12 cellular contexts compared by ENCODE assay signal in genomic region chr13:101624981-101625380, GRCh38.
A peak's percentile ranks its signal among the peaks of the same experiment; 100 is the strongest.
DNase-seq lines count a peak whose midpoint lies in the region; ATAC-seq and TF ChIP-seq lines count a peak whose summit lies in the region.
"Had no signal": no experiment of that assay in that cellular context is flagged by ENCODE, and none has a peak within 500 bp of the region (broad histone marks: within the 10 kb centered on the region; RNA-seq: fewer than 3 reads in every experiment).

No MANE protein-coding gene starts in this region.

- TF ChIP-seq EP300 in upper lobe of left lung (IDR thresholded peaks at IDR 0.05) = no peak

- WGBS in upper lobe of left lung, 2 donors = 63 to 64% methylated on average over 3 of the region's 3 CpGs

- TF ChIP-seq CTCF in OCI-LY7 (conservative IDR thresholded peaks at IDR 0.05; ENCODE audit: low read length) = no peak
- no peak for TF ChIP-seq CTCF in upper lobe of left lung (IDR thresholded peaks at IDR 0.05)

- no peak overlapping the region for H3K4me2 ChIP-seq in OCI-LY7 (ENCODE audit: low read length)

- peak; percentile 25 for ATAC-seq in GM21717 (IDR thresholded peaks at IDR 0.05; ENCODE audit: unreplicated experiment)
- ATAC-seq in natural killer cell treated with Interleukin-12 subunit alpha and Interleukin-12 subunit beta and Interleukin-15 and Interleukin-18, amount 100 ng/mL, for 72 hours = peak in 1 of 2 donors; percentile 77
- no peak for ATAC-seq in upper lobe of left lung (ENCODE audit: low FRiP score in 2 of 2)
- no peak for ATAC-seq in HG03460 (IDR thresholded peaks at IDR 0.05; ENCODE audit: unreplicated experiment)
- ATAC-seq: HepG2 had no signal

- H3K27ac ChIP-seq in OCI-LY7 (ENCODE audit: low read depth, low read length, poor library complexity, severe bottlenecking) = no peak overlapping the region
- H3K27ac ChIP-seq in upper lobe of left lung = peak overlapping the region in 1 of 4 donors; percentile 36

- POLR2A ChIA-PET in OCI-LY7 (lab: Charles Lee) = no interaction called here

- H3K9me2 ChIP-seq in OCI-LY7 (ENCODE audit: insufficient read depth, low read length) = no peaks in the 10 kb centered on the region

- no peaks in the 10 kb centered on the region for H3K36me3 Mint-ChIP-seq in natural killer cell treated with Interleukin-12 subunit alpha and Interleukin-12 subunit beta and Interleukin-15 and Interleukin-18, amount 100 ng/mL, for 72 hours

- CTCF ChIA-PET in OCI-LY7 (lab: Charles Lee; ENCODE audit: unreplicated experiment) = no interaction called here

- H3K27me3 ChIP-seq in upper lobe of left lung = no peaks in the 10 kb centered on the region
- H3K27me3 ChIP-seq: SJSA1 had no signal

- H3K9me3 Mint-ChIP-seq in natural killer cell treated with Interleukin-12 subunit alpha and Interleukin-12 subunit beta and Interleukin-15 and Interleukin-18, amount 100 ng/mL, for 72 hours = no peaks in the 10 kb centered on the region

- H3K9me3 ChIP-seq in OCI-LY7 (ENCODE audit: low read length) = no peaks in the 10 kb centered on the region
- H3K9me3 ChIP-seq in upper lobe of left lung = no peaks in the 10 kb centered on the region
- H3K9me3 ChIP-seq: SJSA1 had no signal

- 0 out of 2 replicates have a peak overlapping the region, but pooled peaks have one; percentile 19 for H2AFZ ChIP-seq in OCI-LY7 (ENCODE audit: low read length)

- no peak for TF ChIP-seq POLR2A in upper lobe of left lung (IDR thresholded peaks at IDR 0.05)

- intact Hi-C loops in OCI-LY7 (cut with micrococcal nuclease; ENCODE audit: unreplicated experiment) = no loop called here

- no peaks in the 10 kb centered on the region for H3K36me3 ChIP-seq in OCI-LY7 (ENCODE audit: insufficient read depth, low read length)
- H3K36me3 ChIP-seq in upper lobe of left lung = no peaks in the 10 kb centered on the region
- H3K36me3 ChIP-seq: SJSA1 had no signal

- peaks cover 18% of the 10 kb centered on the region for H3K4me1 ChIP-seq in OCI-LY7 (ENCODE audit: insufficient read depth, low read length, poor library complexity, severe bottlenecking)
- peaks cover 3 to 18% (median 13%) of the 10 kb centered on the region in 4 donors for H3K4me1 ChIP-seq in upper lobe of left lung

- DNase-seq in COR-L47 (lab: John Stamatoyannopoulos, UW) (peak; percentile 26), OCI-LY7 (ENCODE audit: low spot score) (no peak), activated gamma-delta T cell treated with Interleukin-2 at 50 U/mL for 16 hours (no peak), upper lobe of left lung (no peak)
- DNase-seq in natural killer cell treated with Interleukin-12 subunit alpha and Interleukin-12 subunit beta and Interleukin-15 and Interleukin-18, amount 100 ng/mL, for 72 hours (ENCODE audit: low spot score) = no peak
- DNase-seq: DMS79, mesenchymal stem cell, NCI-H524 treated with DMSO at 0.1 percent for 48 hours had no signal

- H3K4me3 ChIP-seq in OCI-LY7 (ENCODE audit: low read depth, low read length, poor library complexity, severe bottlenecking) (no peak overlapping the region), upper lobe of left lung (no peak overlapping the region)
- H3K4me3 ChIP-seq: SJSA1 had no signal

- no peaks in the 10 kb centered on the region for H3K79me2 ChIP-seq in OCI-LY7 (ENCODE audit: insufficient read depth, low read depth, low read length)

- peak overlapping the region; percentile 42 for H3K4me3 Mint-ChIP-seq in natural killer cell treated with Interleukin-12 subunit alpha and Interleukin-12 subunit beta and Interleukin-15 and Interleukin-18, amount 100 ng/mL, for 72 hours

- no TSS peak for BruUV-seq in OCI-LY7 (replicated peaks; lab: Mats Ljungman, UMichigan)

- no peaks in the 10 kb centered on the region for H4K20me1 ChIP-seq in OCI-LY7 (ENCODE audit: insufficient read depth, low read length)

- H3K27me3 Mint-ChIP-seq in natural killer cell treated with Interleukin-12 subunit alpha and Interleukin-12 subunit beta and Interleukin-15 and Interleukin-18, amount 100 ng/mL, for 72 hours = no peaks in the 10 kb centered on the region

- H3K27ac Mint-ChIP-seq in natural killer cell treated with Interleukin-12 subunit alpha and Interleukin-12 subunit beta and Interleukin-15 and Interleukin-18, amount 100 ng/mL, for 72 hours = peak overlapping the region; percentile 36 to 88

- peaks cover 23 to 25% of the 10 kb centered on the region in 2 donors for H3K4me1 Mint-ChIP-seq in natural killer cell treated with Interleukin-12 subunit alpha and Interleukin-12 subunit beta and Interleukin-15 and Interleukin-18, amount 100 ng/mL, for 72 hours (ENCODE audit: low read depth in 2 of 2)
